Comparison of ENCODE assay signal across 28 cellular contexts in genomic region chr19:17195106-17195505, GRCh38.
"Had no signal": no experiment of that assay in that cellular context is flagged by ENCODE, and none has a peak within 500 bp of the region (broad histone marks: within the 10 kb centered on the region; RNA-seq: fewer than 3 reads in every experiment).

No MANE protein-coding gene starts in this region.

- DNase-seq: activated B cell treated with CpG ODN at 0.5 μM for 24 hours; activated CD4-positive, alpha-beta T cell treated with anti-CD3 and anti-CD28 coated beads, Interleukin-2, amount 10 ng/mL, durations not matched to agents 24 days and 14 days; activated CD4-positive, alpha-beta T cell treated with anti-CD3 and anti-CD28 coated beads, Interleukin-2, amount 50 U/mL, for 4 hours; activated CD8-positive, alpha-beta memory T cell treated with anti-CD3 and anti-CD28 coated beads for 24 hours; activated CD8-positive, alpha-beta T cell treated with anti-CD3 and anti-CD28 coated beads for 36 hours; activated effector memory CD4-positive, alpha-beta T cell treated with Interleukin-2 at 50 U/mL for 16 hours; activated gamma-delta T cell treated with Interleukin-2 at 50 U/mL for 16 hours; activated naive CD4-positive, alpha-beta T cell treated with anti-CD3 and anti-CD28 coated beads, Interleukin-2, amount 50 U/mL, for 16 hours; activated naive CD4-positive, alpha-beta T cell treated with Interleukin-2 at 50 U/mL for 16 hours; activated T-cell treated with anti-CD3 and anti-CD28 coated beads for 4 hours; activated T-cell treated with anti-CD3 and anti-CD28 coated beads, Interleukin-2, amount 50 U/mL, for 4 hours; amygdala; aorta; body of pancreas; caudate nucleus; effector CD8-positive, alpha-beta T cell; esophagus squamous epithelium; foreskin melanocyte; T-helper 1 cell; T-helper 17 cell; T1000; WERI-Rb-1 had no signal

- H3K27ac Mint-ChIP-seq: activated B cell treated with CpG ODN at 0.5 μM for 24 hours; activated CD4-positive, alpha-beta T cell treated with anti-CD3 and anti-CD28 coated beads, Interleukin-2, amount 10 ng/mL, durations not matched to agents 24 days and 14 days; activated CD8-positive, alpha-beta T cell treated with anti-CD3 and anti-CD28 coated beads for 36 hours; activated naive CD8-positive, alpha-beta T cell; T-helper 17 cell; T-helper 2 cell treated with Interferon-gamma antibody and Interleukin-4, amounts not matched to agents 5 μg/mL and 100 μg/mL, for 36 hours had no signal

- H3K4me3 Mint-ChIP-seq: activated B cell treated with CpG ODN at 0.5 μM for 24 hours; activated CD4-positive, alpha-beta T cell treated with anti-CD3 and anti-CD28 coated beads, Interleukin-2, amount 10 ng/mL, durations not matched to agents 24 days and 14 days; activated CD8-positive, alpha-beta T cell treated with anti-CD3 and anti-CD28 coated beads for 36 hours; activated naive CD8-positive, alpha-beta T cell; activated T-cell treated with anti-CD3 and anti-CD28 coated beads, Interleukin-2, amount 50 U/mL, for 4 hours; activated T-helper 17 cell treated with anti-CD3 and anti-CD28 coated beads, Interleukin-2, amount 50 U/mL, for 72 hours; T-helper 17 cell; T-helper 2 cell treated with Interferon-gamma antibody and Interleukin-4, amounts not matched to agents 5 μg/mL and 100 μg/mL, for 36 hours had no signal

- H3K4me3 ChIP-seq: body of pancreas, esophagus squamous epithelium, gastroesophageal sphincter had no signal

- H3K9me3 Mint-ChIP-seq: activated B cell treated with CpG ODN at 0.5 μM for 24 hours; activated CD4-positive, alpha-beta T cell treated with anti-CD3 and anti-CD28 coated beads, Interleukin-2, amount 10 ng/mL, durations not matched to agents 24 days and 14 days; activated CD8-positive, alpha-beta T cell treated with anti-CD3 and anti-CD28 coated beads for 36 hours; activated T-cell treated with anti-CD3 and anti-CD28 coated beads, Interleukin-2, amount 50 U/mL, for 4 hours; activated T-helper 17 cell treated with anti-CD3 and anti-CD28 coated beads, Interleukin-2, amount 50 U/mL, for 72 hours; T-helper 2 cell treated with Interferon-gamma antibody and Interleukin-4, amounts not matched to agents 5 μg/mL and 100 μg/mL, for 36 hours had no signal

- H3K27ac ChIP-seq: body of pancreas, epithelial cell of prostate, esophagus squamous epithelium, gastroesophageal sphincter, WERI-Rb-1 had no signal

- ATAC-seq: activated CD4-positive, CD25-positive, alpha-beta regulatory T cell treated with anti-CD3 and anti-CD28 coated beads, Interleukin-2, amount 50 U/mL, for 24 hours; activated CD8-positive, alpha-beta T cell treated with anti-CD3 and anti-CD28 coated beads for 36 hours; activated T-cell treated with anti-CD3 and anti-CD28 coated beads, Interleukin-2, amount 50 U/mL, for 4 hours; activated T-helper 17 cell treated with anti-CD3 and anti-CD28 coated beads, Interleukin-2, amount 50 U/mL, for 72 hours; body of pancreas; gastroesophageal sphincter; T-helper 17 cell had no signal

- H3K27me3 ChIP-seq: body of pancreas, esophagus squamous epithelium, gastroesophageal sphincter had no signal

- H3K27me3 Mint-ChIP-seq: activated B cell treated with CpG ODN at 0.5 μM for 24 hours; activated CD4-positive, alpha-beta T cell treated with anti-CD3 and anti-CD28 coated beads, Interleukin-2, amount 10 ng/mL, durations not matched to agents 24 days and 14 days; activated CD8-positive, alpha-beta T cell treated with anti-CD3 and anti-CD28 coated beads for 36 hours; activated naive CD8-positive, alpha-beta T cell; activated T-helper 17 cell treated with anti-CD3 and anti-CD28 coated beads, Interleukin-2, amount 50 U/mL, for 72 hours; T-helper 17 cell had no signal

- H3K9me3 ChIP-seq: body of pancreas, esophagus squamous epithelium, gastroesophageal sphincter had no signal

- H3K4me1 ChIP-seq: body of pancreas, esophagus squamous epithelium, gastroesophageal sphincter had no signal
